ENCODE assay signal across 10 cellular contexts in the genomic region with DNA sequence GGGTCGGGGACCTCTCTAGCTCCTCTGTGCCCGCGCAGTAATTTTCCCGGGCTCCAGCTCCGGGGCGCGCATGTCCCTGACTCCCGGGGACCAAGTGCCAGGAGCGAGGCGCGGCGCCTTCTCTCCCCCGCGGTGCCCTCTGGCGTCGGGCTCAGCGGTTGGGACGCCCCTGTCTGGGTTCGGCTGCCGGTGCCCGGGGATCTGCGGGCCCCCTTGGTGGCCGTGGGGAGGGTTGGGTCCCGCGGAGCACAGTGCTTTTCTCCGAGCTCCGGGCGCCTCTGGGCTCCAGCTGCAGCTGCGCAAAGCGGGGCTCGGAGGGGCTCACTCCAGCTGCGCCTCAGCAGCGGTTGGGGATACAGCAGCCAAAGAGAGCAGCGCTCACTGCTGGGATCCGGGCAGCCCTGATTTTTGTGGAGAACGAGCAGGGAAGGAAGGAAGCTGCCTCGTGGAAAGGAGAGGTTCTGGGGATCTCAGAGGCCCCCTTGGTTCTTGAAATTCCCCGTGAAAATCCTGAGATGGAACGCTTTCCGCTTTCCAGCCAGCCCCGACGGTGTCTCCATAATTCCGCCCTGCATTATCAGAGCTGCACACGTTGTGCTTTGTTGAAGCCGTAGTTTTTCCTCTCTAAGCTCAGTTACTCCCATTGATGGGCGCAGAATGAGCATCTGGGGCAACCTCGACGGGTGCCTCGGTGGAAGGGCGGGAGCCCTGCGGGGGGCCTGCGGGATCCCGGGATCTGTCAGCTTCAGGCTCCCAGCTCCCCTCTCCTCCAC. TPM values are rescaled to one million over a fixed set of nuclear protein-coding genes. Genes with fewer than 3 reads are reported as not detected.
A peak's percentile ranks its signal among the peaks of the same experiment; 100 is the strongest.
DNase-seq lines count a peak whose midpoint lies in the region; ATAC-seq and TF ChIP-seq lines count a peak whose summit lies in the region.
"Had no signal": no experiment of that assay in that cellular context is flagged by ENCODE, and none has a peak within 500 bp of the region (broad histone marks: within the 10 kb centered on the region; RNA-seq: fewer than 3 reads in every experiment).

No MANE protein-coding gene starts in this region.

- H3K4me3 ChIP-seq in lower leg skin (ENCODE audit: low read depth, poor library complexity, severe bottlenecking) = peak overlapping the region; percentile 37
- H3K4me3 ChIP-seq in upper lobe of right lung = peak overlapping the region; percentile 53

- peak overlapping the region; percentile 54 for H3K4me3 Mint-ChIP-seq in activated CD4-positive, alpha-beta T cell treated with anti-CD3 and anti-CD28 coated beads, Interleukin-2, amount 10 ng/mL, durations not matched to agents 24 days and 14 days
- peak overlapping the region; percentile 90 to 96 (median 95) for H3K4me3 Mint-ChIP-seq in brain

- TF ChIP-seq POLR2A in lower leg skin (IDR thresholded peaks at IDR 0.05) = no peak

- H3K27ac ChIP-seq in upper lobe of right lung = peak overlapping the region; percentile 37
- H3K27ac ChIP-seq: SJSA1 had no signal

- intact Hi-C loops in activated CD4-positive, alpha-beta T cell treated with anti-CD3 and anti-CD28 coated beads, Interleukin-2, amount 10 ng/mL, durations not matched to agents 24 days and 14 days (cut with micrococcal nuclease) = no loop called here
- intact Hi-C loops in lower leg skin (cut with DNase I; ENCODE audit: low total_unique reads) = no loop called here
- intact Hi-C loops in upper lobe of right lung (cut with DNase I) = no loop called here

- peak; percentile 52 for ATAC-seq in upper lobe of right lung
- ATAC-seq in GM19023 (IDR thresholded peaks at IDR 0.05; ENCODE audit: unreplicated experiment) = no peak

- H3K36me3 Mint-ChIP-seq in activated CD4-positive, alpha-beta T cell treated with anti-CD3 and anti-CD28 coated beads, Interleukin-2, amount 10 ng/mL, durations not matched to agents 24 days and 14 days (ENCODE audit: low read depth) = no peaks in the 10 kb centered on the region
- H3K36me3 Mint-ChIP-seq in brain = no peaks in the 10 kb centered on the region

- DNase-seq in activated CD4-positive, alpha-beta T cell treated with anti-CD3 and anti-CD28 coated beads, Interleukin-2, amount 10 ng/mL, durations not matched to agents 24 days and 14 days = no peak
- no peak for DNase-seq in activated CD4-positive, alpha-beta T cell treated with anti-CD3 and anti-CD28 coated beads, Interleukin-2, amount 50 U/mL, for 1 hour
- DNase-seq in lower leg skin (ENCODE audit: low spot score in 2 of 2) (no peak), upper lobe of right lung (peak; percentile 80), AML-193 (lab: John Stamatoyannopoulos, UW) (no peak), T1000 (lab: John Stamatoyannopoulos, UW) (no peak)

- peaks cover 6% of the 10 kb centered on the region for H3K4me1 Mint-ChIP-seq in activated CD4-positive, alpha-beta T cell treated with anti-CD3 and anti-CD28 coated beads, Interleukin-2, amount 10 ng/mL, durations not matched to agents 24 days and 14 days
- peaks cover 42% of the 10 kb centered on the region for H3K4me1 Mint-ChIP-seq in brain

- peaks cover 18% of the 10 kb centered on the region for H3K4me1 ChIP-seq in upper lobe of right lung

- no peaks in the 10 kb centered on the region for H3K9me3 Mint-ChIP-seq in activated CD4-positive, alpha-beta T cell treated with anti-CD3 and anti-CD28 coated beads, Interleukin-2, amount 10 ng/mL, durations not matched to agents 24 days and 14 days
- no peaks in the 10 kb centered on the region for H3K9me3 Mint-ChIP-seq in brain

- H3K27me3 Mint-ChIP-seq in activated CD4-positive, alpha-beta T cell treated with anti-CD3 and anti-CD28 coated beads, Interleukin-2, amount 10 ng/mL, durations not matched to agents 24 days and 14 days = peaks cover 68% of the 10 kb centered on the region
- peaks cover 80% of the 10 kb centered on the region for H3K27me3 Mint-ChIP-seq in brain

- peaks cover 54% of the 10 kb centered on the region for H3K27me3 ChIP-seq in upper lobe of right lung

- no peaks in the 10 kb centered on the region for H3K9me3 ChIP-seq in upper lobe of right lung

- 3 to 5% methylated on average over 22 to 37 of the region's 53 CpGs for WGBS in lower leg skin, 2 donors

- no peaks in the 10 kb centered on the region for H3K36me3 ChIP-seq in upper lobe of right lung
- H3K36me3 ChIP-seq: SJSA1 had no signal

- TF ChIP-seq CTCF in brain (conservative IDR thresholded peaks at IDR 0.05) (no peak), lower leg skin (IDR thresholded peaks at IDR 0.05) (no peak), upper lobe of right lung (IDR thresholded peaks at IDR 0.05) (no peak)

- H3K27ac Mint-ChIP-seq in activated CD4-positive, alpha-beta T cell treated with anti-CD3 and anti-CD28 coated beads, Interleukin-2, amount 10 ng/mL, durations not matched to agents 24 days and 14 days = no peak overlapping the region
- peak overlapping the region; percentile 48 to 96 (median 74) for H3K27ac Mint-ChIP-seq in brain

RNA-seq across cellular contexts. Expression of gene PPP1R14C, which starts 0.9 kb away (rescaled TPM):
- 0.19 and 0.21 TPM in 2 replicates for total RNA-seq in activated CD4-positive, alpha-beta T cell treated with anti-CD3 and anti-CD28 coated beads, Interleukin-2, amount 10 ng/mL, durations not matched to agents 24 days and 14 days
- polyA plus RNA-seq in brain (ENCODE audit: insufficient read depth, low read depth, low replicate concordance) = 1.8 TPM
- total RNA-seq in lower leg skin = 100 to 1,000 TPM; 116 to 145 (median 127) TPM
- 10.0 TPM for total RNA-seq in upper lobe of right lung
- total RNA-seq: SJSA1 had no signal
- polyA plus RNA-seq: liver had no signal

Comparison
In these comparisons a context has a peak if more than half of its experiments do, and no peak if none do; other contexts are left out.
1. RNA of gene PPP1R14C, which starts 0.9 kb away (total RNA-seq): 116 to 145 TPM in lower leg skin; 10.0 TPM in upper lobe of right lung (single experiment) and 0.19 to 0.21 TPM in activated CD4-positive, alpha-beta T cell treated with anti-CD3 and anti-CD28 coated beads, Interleukin-2, amount 10 ng/mL, durations not matched to agents 24 days and 14 days; every median in the first group is over 10 times any median in the second.